Comparison of ENCODE assay signal across 9 cellular contexts in the genomic region with DNA sequence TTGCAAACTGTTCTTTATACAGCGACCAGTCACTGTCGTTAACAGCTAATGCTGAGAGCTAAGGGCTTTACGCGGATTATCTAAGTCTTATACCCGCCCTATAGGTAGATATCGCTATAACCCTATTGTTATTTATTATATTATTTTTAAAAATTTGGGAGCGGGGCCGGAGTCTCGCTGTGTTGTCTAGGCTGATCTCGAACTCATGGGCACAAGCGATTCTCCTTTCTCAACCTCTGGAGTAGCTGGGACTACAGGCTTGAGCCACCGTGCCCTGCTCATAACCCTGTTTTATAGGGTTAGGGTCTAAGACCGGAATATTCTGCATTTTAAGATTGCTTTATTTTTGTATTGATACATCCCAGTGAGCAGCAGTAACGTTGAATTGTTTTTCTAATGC. TPM values are rescaled to one million over a fixed set of nuclear protein-coding genes. Genes with fewer than 3 reads are reported as not detected.
DNase-seq lines count a peak whose midpoint lies in the region; ATAC-seq, FAIRE-seq and TF ChIP-seq lines count a peak whose summit lies in the region.
"Had no signal": no experiment of that assay in that cellular context is flagged by ENCODE, and none has a peak within 500 bp of the region (broad histone marks: within the 10 kb centered on the region; RNA-seq: fewer than 3 reads in every experiment).

No MANE protein-coding gene starts in this region.

- H3K27me3 ChIP-seq in CD8-positive, alpha-beta T cell (ENCODE audit: insufficient read depth, low read length) = no peaks in the 10 kb centered on the region
- H3K27me3 ChIP-seq in OCI-LY1 (ENCODE audit: insufficient read depth, low read length) (no peaks in the 10 kb centered on the region), endothelial cell of umbilical vein (ENCODE audit: control insufficient read depth in 2 of 2, insufficient read depth in 2 of 2, low read length in 2 of 2) (no peaks in the 10 kb centered on the region), osteoblast (ENCODE audit: insufficient read depth, low read length) (no peaks in the 10 kb centered on the region)

- H4K20me1 ChIP-seq in OCI-LY1 (ENCODE audit: insufficient read depth, low read length) (no peaks in the 10 kb centered on the region), endothelial cell of umbilical vein (replicated peaks; ENCODE audit: control insufficient read depth, extremely low read depth, insufficient read depth, low read length) (no peaks in the 10 kb centered on the region), osteoblast (ENCODE audit: insufficient read depth, low read length) (peaks cover 10% of the 10 kb centered on the region)

- no peaks in the 10 kb centered on the region for H3K9me3 ChIP-seq in CD8-positive, alpha-beta T cell (ENCODE audit: low read length)
- H3K9me3 ChIP-seq in OCI-LY1 (ENCODE audit: low read length) = peaks cover 2% of the 10 kb centered on the region
- no peaks in the 10 kb centered on the region for H3K9me3 ChIP-seq in endothelial cell of umbilical vein (replicated peaks; ENCODE audit: control insufficient read depth, insufficient read depth, low read length)
- no peaks in the 10 kb centered on the region for H3K9me3 ChIP-seq in osteoblast (ENCODE audit: low read depth, low read length)

- no peak for FAIRE-seq in endothelial cell of umbilical vein (lab: Jason Lieb, UNC)
- FAIRE-seq: TTC549 had no signal

- peak overlapping the region; percentile 73 for H3K4me3 ChIP-seq in CD8-positive, alpha-beta T cell (ENCODE audit: low read depth, low read length)
- H3K4me3 ChIP-seq in OCI-LY1 (ENCODE audit: low read depth, low read length, poor library complexity, severe bottlenecking) = peak overlapping the region; percentile 81
- peak overlapping the region; percentile 90 to 95 (median 91) for H3K4me3 ChIP-seq in endothelial cell of umbilical vein (replicated peaks in 1 of 3; ENCODE audit: insufficient read depth in 1 of 3, low read depth in 1 of 3, low read length in 3 of 3)
- peak overlapping the region; percentile 99 for H3K4me3 ChIP-seq in osteoblast (ENCODE audit: insufficient read depth, low read length)

- TF ChIP-seq CTCF in CD8-positive, alpha-beta T cell (IDR thresholded peaks at IDR 0.05) = no peak
- no peak for TF ChIP-seq CTCF in OCI-LY1 (IDR thresholded peaks at IDR 0.05; ENCODE audit: low read length)
- TF ChIP-seq CTCF in endothelial cell of umbilical vein (IDR thresholded peaks at IDR 0.05; ENCODE audit: extremely low read depth in 1 of 2, insufficient read depth in 1 of 2, low read depth in 1 of 2, low read length in 2 of 2) = no peak
- no peak for TF ChIP-seq CTCF in osteoblast (IDR thresholded peaks at IDR 0.05; ENCODE audit: extremely low read depth, low read depth, low read length)

- H3K27ac ChIP-seq in CD8-positive, alpha-beta T cell (ENCODE audit: low read depth, low read length) = peak overlapping the region; percentile 77
- H3K27ac ChIP-seq in OCI-LY1 (ENCODE audit: low read depth, low read length, poor library complexity, severe bottlenecking) = peak overlapping the region; percentile 42
- peak overlapping the region; percentile 77 for H3K27ac ChIP-seq in endothelial cell of umbilical vein (ENCODE audit: insufficient read depth, low read depth, low read length)
- peak overlapping the region; percentile 92 for H3K27ac ChIP-seq in osteoblast (ENCODE audit: low read depth, low read length)

- H3K79me2 ChIP-seq in OCI-LY1 (ENCODE audit: insufficient read depth, low read length) (peaks cover 40% of the 10 kb centered on the region), endothelial cell of umbilical vein (ENCODE audit: control insufficient read depth, insufficient read depth, low read length) (peaks cover 60% of the 10 kb centered on the region), osteoblast (ENCODE audit: insufficient read depth, low read length) (peaks cover 78% of the 10 kb centered on the region)

- CTCF ChIA-PET in CD8-positive, alpha-beta T cell (lab: Charles Lee) = no interaction called here
- CTCF ChIA-PET in endothelial cell of umbilical vein (lab: Charles Lee) = interaction anchor here (1.0 kb wide), 1 partner anchor 45 kb away, joined by 4 read pairs; no protein-coding TSS in a partner anchor

- H3K9me1 ChIP-seq in endothelial cell of umbilical vein (replicated peaks; ENCODE audit: control insufficient read depth, extremely low read depth, insufficient read depth, low read length) = no peaks in the 10 kb centered on the region

- peaks cover 15% of the 10 kb centered on the region for H3K36me3 Mint-ChIP-seq in CD8-positive, alpha-beta T cell

- no peak for DNase-seq in CD8-positive, alpha-beta T cell
- DNase-seq in endothelial cell of umbilical vein (ENCODE audit: low read depth, low spot score) (no peak), osteoblast (ENCODE audit: insufficient read length, low spot score, missing footprints) (no peak), NCI-H1048 (lab: John Stamatoyannopoulos, UW) (no peak)
- no peak for DNase-seq in stimulated activated CD4-positive, alpha-beta T cell treated with anti-CD3 and anti-CD28 coated beads, Interleukin-1b, Interleukin-23, amount 100 ng/mL, for 48 hours
- DNase-seq in activated CD8-positive, alpha-beta memory T cell treated with anti-CD3 and anti-CD28 coated beads, Interleukin-2, amount 50 U/mL, for 48 hours = no peak
- no peak for DNase-seq in stimulated activated CD8-positive, alpha-beta memory T cell treated with anti-CD3 and anti-CD28 coated beads, Interleukin-4, amount 100 ng/mL, for 48 hours

- peaks cover 9% of the 10 kb centered on the region for H3K36me3 ChIP-seq in CD8-positive, alpha-beta T cell (ENCODE audit: insufficient read depth, low read length)
- peaks cover 23% of the 10 kb centered on the region for H3K36me3 ChIP-seq in OCI-LY1 (ENCODE audit: insufficient read depth, low read length)
- H3K36me3 ChIP-seq in endothelial cell of umbilical vein (ENCODE audit: control insufficient read depth in 2 of 2, extremely low read depth in 1 of 2, insufficient read depth in 2 of 2, low read length in 2 of 2) = peaks cover 0 to 5% of the 10 kb centered on the region in 2 experiments
- H3K36me3 ChIP-seq in osteoblast (ENCODE audit: insufficient read depth, low read length) = peaks cover 9% of the 10 kb centered on the region

- peak overlapping the region; percentile 98 for H3K4me3 Mint-ChIP-seq in CD8-positive, alpha-beta T cell

- TF ChIP-seq POLR2A in endothelial cell of umbilical vein (IDR thresholded peaks at IDR 0.05; ENCODE audit: low read depth, low read length) = no peak

- H3K4me1 ChIP-seq in CD8-positive, alpha-beta T cell (ENCODE audit: insufficient read depth, low read length) = peaks cover 24% of the 10 kb centered on the region
- H3K4me1 ChIP-seq in OCI-LY1 (ENCODE audit: insufficient read depth, low read length, severe bottlenecking) (peaks cover 29% of the 10 kb centered on the region), endothelial cell of umbilical vein (ENCODE audit: control insufficient read depth, extremely low read depth, insufficient read depth, low read length) (peaks cover 20% of the 10 kb centered on the region), osteoblast (ENCODE audit: insufficient read depth, low read length) (peaks cover 21% of the 10 kb centered on the region)

- no peak for ATAC-seq in CD8-positive, alpha-beta T cell

- no peaks in the 10 kb centered on the region for H3K9me3 Mint-ChIP-seq in CD8-positive, alpha-beta T cell

- H3K4me1 Mint-ChIP-seq in CD8-positive, alpha-beta T cell (ENCODE audit: low read depth) = peaks cover 38% of the 10 kb centered on the region

- no peaks in the 10 kb centered on the region for H3F3A ChIP-seq in OCI-LY1 (ENCODE audit: insufficient read depth, low read length)

- intact Hi-C loops in CD8-positive, alpha-beta T cell (cut with DNase I, micrococcal nuclease) = loop anchor here (2.0 to 5.0 kb wide), 7 partner anchors 49 to 316 kb away; partner anchors contain the start of genes CDK10 (in 1 of the 2), CHMP1A (in 1 of the 2), SPATA2L (in 1 of the 2) and SPATA33 (in 1 of the 2)
- intact Hi-C loops in endothelial cell of umbilical vein (cut with micrococcal nuclease) = loop anchor here (2.0 kb wide), 2 partner anchors 44 to 48 kb away; no protein-coding TSS in a partner anchor

- no peaks in the 10 kb centered on the region for H3K27me3 Mint-ChIP-seq in CD8-positive, alpha-beta T cell (ENCODE audit: low read depth)

- POLR2A ChIA-PET in CD8-positive, alpha-beta T cell (lab: Charles Lee) = no interaction called here
- POLR2A ChIA-PET in endothelial cell of umbilical vein (lab: Charles Lee) = interaction anchor here (1.2 kb wide), 1 partner anchor 45 kb away, joined by 3 read pairs; no protein-coding TSS in a partner anchor

- H3K9me2 ChIP-seq in OCI-LY1 (ENCODE audit: low read depth, low read length) = no peaks in the 10 kb centered on the region

- no peak overlapping the region for H2AFZ ChIP-seq in OCI-LY1 (ENCODE audit: low read length)
- H2AFZ ChIP-seq in endothelial cell of umbilical vein (ENCODE audit: low read depth, low read length) = peak overlapping the region; percentile 81
- peak overlapping the region; percentile 96 for H2AFZ ChIP-seq in osteoblast (ENCODE audit: low read length)

- H3K27ac Mint-ChIP-seq in CD8-positive, alpha-beta T cell = peak overlapping the region; percentile 94

- BruUV-seq in endothelial cell of umbilical vein (replicated peaks; lab: Mats Ljungman, UMichigan) = no TSS peak

- dilution Hi-C loops in endothelial cell of umbilical vein (cut with MboI; ENCODE audit: extremely low pct_ligation_motif_present, low sequenced_read_pairs) = no loop called here

- H3K9ac ChIP-seq in OCI-LY1 (ENCODE audit: low read length) (peak overlapping the region; percentile 79), endothelial cell of umbilical vein (replicated peaks; ENCODE audit: extremely low read depth, insufficient read depth, low read length) (peak overlapping the region; percentile 95)

- H3K4me2 ChIP-seq in OCI-LY1 (ENCODE audit: low read length) (peak overlapping the region; percentile 90), endothelial cell of umbilical vein (ENCODE audit: insufficient read depth, low read length) (peak overlapping the region; percentile 88), osteoblast (ENCODE audit: insufficient read depth, low read length) (peak overlapping the region; percentile 98)

RNA-seq across cellular contexts. Expression of gene DEF8, which starts 24.7 kb away (rescaled TPM):
- 10 to 100 TPM; 27.1 to 30.0 TPM for total RNA-seq in CD8-positive, alpha-beta T cell
- 82.6 and 93.5 TPM in 2 replicates for total RNA-seq in endothelial cell of umbilical vein
- polyA plus RNA-seq in endothelial cell of umbilical vein = 193 and 221 TPM in 2 replicates
- 126 and 143 TPM in 2 replicates for polyA plus RNA-seq in endothelial cell of umbilical vein (2011; cell fraction: cytosol; rRNA removed)
- 290 and 292 TPM in 2 replicates for polyA plus RNA-seq in endothelial cell of umbilical vein (2011; cell fraction: nucleus; rRNA removed)
- 108 and 111 TPM in 2 replicates for polyA plus RNA-seq in endothelial cell of umbilical vein (2012)
- 46.4 and 49.7 TPM in 2 replicates for polyA minus RNA-seq in endothelial cell of umbilical vein
- polyA minus RNA-seq in endothelial cell of umbilical vein (2011; cell fraction: cytosol; rRNA and poly(A)+ RNA removed) = 14.1 TPM
- polyA minus RNA-seq in endothelial cell of umbilical vein (2011; cell fraction: nucleus; rRNA and poly(A)+ RNA removed) = 45.4 and 53.7 TPM in 2 replicates
- 48.6 and 48.9 TPM in 2 replicates for total RNA-seq in osteoblast

RNA-seq across cellular contexts. Expression of gene DBNDD1, which starts 46.0 kb away (rescaled TPM):
- 1 to 10 TPM in 1 of 2 experiments, under 1 TPM in 1; 0.58 to 1.2 TPM for total RNA-seq in CD8-positive, alpha-beta T cell
- total RNA-seq in endothelial cell of umbilical vein (28.2 and 33.6 TPM in 2 replicates), osteoblast (0.29 and 1.1 TPM in 2 replicates)
- polyA plus RNA-seq in endothelial cell of umbilical vein = 45.7 and 54.7 TPM in 2 replicates
- polyA plus RNA-seq in endothelial cell of umbilical vein (2011; cell fraction: cytosol; rRNA removed) = 35.7 and 43.8 TPM in 2 replicates
- 14.7 and 17.6 TPM in 2 replicates for polyA plus RNA-seq in endothelial cell of umbilical vein (2011; cell fraction: nucleus; rRNA removed)
- polyA plus RNA-seq in endothelial cell of umbilical vein (2012) = 35.8 and 43.3 TPM in 2 replicates
- polyA minus RNA-seq in endothelial cell of umbilical vein = 17.0 and 21.8 TPM in 2 replicates
- polyA minus RNA-seq in endothelial cell of umbilical vein (2011; cell fraction: cytosol; rRNA and poly(A)+ RNA removed) = 4.5 TPM
- 4.8 and 7.1 TPM in 2 replicates for polyA minus RNA-seq in endothelial cell of umbilical vein (2011; cell fraction: nucleus; rRNA and poly(A)+ RNA removed)

RNA-seq across cellular contexts. Expression of gene TUBB3, which starts 50.1 kb away (rescaled TPM):
- total RNA-seq in CD8-positive, alpha-beta T cell = under 1 TPM; 0.62 to 0.86 TPM
- 164 and 215 TPM in 2 replicates for total RNA-seq in endothelial cell of umbilical vein
- polyA plus RNA-seq in endothelial cell of umbilical vein = 170 and 214 TPM in 2 replicates
- polyA plus RNA-seq in endothelial cell of umbilical vein (2011; cell fraction: cytosol; rRNA removed) = 99.2 and 121 TPM in 2 replicates
- 65.6 and 75.4 TPM in 2 replicates for polyA plus RNA-seq in endothelial cell of umbilical vein (2011; cell fraction: nucleus; rRNA removed)
- polyA plus RNA-seq in endothelial cell of umbilical vein (2012) = 275 and 337 TPM in 2 replicates
- polyA minus RNA-seq in endothelial cell of umbilical vein = 114 and 129 TPM in 2 replicates
- 17.8 TPM for polyA minus RNA-seq in endothelial cell of umbilical vein (2011; cell fraction: cytosol; rRNA and poly(A)+ RNA removed)
- polyA minus RNA-seq in endothelial cell of umbilical vein (2011; cell fraction: nucleus; rRNA and poly(A)+ RNA removed) = 25.2 and 25.6 TPM in 2 replicates
- total RNA-seq in osteoblast = 166 and 239 TPM in 2 replicates

RNA-seq across cellular contexts. Expression of gene MC1R, which starts 54.6 kb away (rescaled TPM):
- total RNA-seq in CD8-positive, alpha-beta T cell = 1 to 10 TPM; 5.4 to 6.4 TPM
- 3.2 and 4.0 TPM in 2 replicates for total RNA-seq in endothelial cell of umbilical vein
- polyA plus RNA-seq in endothelial cell of umbilical vein = 4.2 and 4.9 TPM in 2 replicates
- polyA plus RNA-seq in endothelial cell of umbilical vein (2011; cell fraction: cytosol; rRNA removed) = 1.5 and 1.7 TPM in 2 replicates
- 16.7 and 18.4 TPM in 2 replicates for polyA plus RNA-seq in endothelial cell of umbilical vein (2011; cell fraction: nucleus; rRNA removed)
- polyA plus RNA-seq in endothelial cell of umbilical vein (2012) = 2.0 and 2.1 TPM in 2 replicates
- polyA minus RNA-seq in endothelial cell of umbilical vein = 6.7 and 14.2 TPM in 2 replicates
- 5.3 TPM for polyA minus RNA-seq in endothelial cell of umbilical vein (2011; cell fraction: cytosol; rRNA and poly(A)+ RNA removed)
- polyA minus RNA-seq in endothelial cell of umbilical vein (2011; cell fraction: nucleus; rRNA and poly(A)+ RNA removed) = 5.3 and 7.0 TPM in 2 replicates
- 4.7 and 5.1 TPM in 2 replicates for total RNA-seq in osteoblast

Comparison
In these comparisons a context has a peak if more than half of its experiments do, and no peak if none do; other contexts are left out.
1. H3K27ac ChIP-seq: peak in every context shown above with its lines; median percentile 92 in osteoblast; 77 in CD8-positive, alpha-beta T cell; 77 in endothelial cell of umbilical vein; 42 in OCI-LY1.
2. RNA of gene DBNDD1, which starts 46.0 kb away (total RNA-seq): 28.2 to 33.6 TPM in endothelial cell of umbilical vein; 0.58 to 1.2 TPM in CD8-positive, alpha-beta T cell and 0.29 to 1.1 TPM in osteoblast; every median in the first group is over 10 times any median in the second.
3. RNA of gene TUBB3, which starts 50.1 kb away (total RNA-seq): 164 to 215 TPM in endothelial cell of umbilical vein and 166 to 239 TPM in osteoblast; 0.62 to 0.86 TPM in CD8-positive, alpha-beta T cell; every median in the first group is over 10 times any median in the second.
4. Peak in every context shown above with its lines, with median percentiles within 50 percentile points of each other: H3K4me3 ChIP-seq and H3K4me2 ChIP-seq.